ENCODE assay signal across 10 cellular contexts in the genomic region with DNA sequence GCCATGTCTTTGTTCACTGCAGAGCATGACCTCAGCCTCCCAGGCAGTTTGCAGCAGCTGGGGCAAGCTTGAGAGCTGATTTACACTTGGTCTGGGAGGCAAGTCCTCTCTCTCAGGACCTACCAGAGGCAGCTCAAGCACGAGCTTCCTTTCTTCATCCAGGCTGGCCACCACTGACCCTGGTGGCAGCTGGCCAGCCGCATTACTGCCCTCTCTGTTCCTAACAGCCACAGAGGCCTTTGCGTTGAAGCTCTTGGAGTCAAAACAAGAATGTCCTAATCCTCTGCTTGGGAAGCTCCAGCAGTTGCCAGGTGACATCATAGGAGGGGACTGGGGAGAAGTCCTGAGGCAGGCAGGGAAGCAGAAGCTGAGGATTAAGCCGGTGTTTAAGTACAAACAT.
DNase-seq lines count a peak whose midpoint lies in the region; ATAC-seq and TF ChIP-seq lines count a peak whose summit lies in the region.
"Had no signal": no experiment of that assay in that cellular context is flagged by ENCODE, and none has a peak within 500 bp of the region (broad histone marks: within the 10 kb centered on the region; RNA-seq: fewer than 3 reads in every experiment).

No MANE protein-coding gene starts in this region.

- no peak for ATAC-seq in GM18861 (IDR thresholded peaks at IDR 0.05; ENCODE audit: unreplicated experiment)
- ATAC-seq: Panc1 had no signal

- H3K36me3 ChIP-seq in brain microvascular endothelial cell (replicated peaks) = no peaks in the 10 kb centered on the region

- no peak overlapping the region for H3K27ac ChIP-seq in brain microvascular endothelial cell

- TF ChIP-seq CTCF in brain microvascular endothelial cell (IDR thresholded peaks at IDR 0.05; ENCODE audit: low read depth, low read length, missing control alignments) = no peak
- TF ChIP-seq CTCF in retinal pigment epithelial cell (conservative IDR thresholded peaks at IDR 0.05; ENCODE audit: low read depth, low read length) = no peak

- H3K4me3 ChIP-seq in brain microvascular endothelial cell (ENCODE audit: low read depth, low read length) (no peak overlapping the region), retinal pigment epithelial cell (ENCODE audit: low read length) (no peak overlapping the region)

- in situ Hi-C loops in brain microvascular endothelial cell (cut with HindIII; ENCODE audit: low pct_ligation_motif_present, low sequenced_read_pairs) = no loop called here

- DNase-seq in ELF-1 (ENCODE audit: low read depth, low spot score) (peak; percentile 57), brain microvascular endothelial cell (peak; percentile 76), kidney tubule cell (ENCODE audit: low spot score) (peak; percentile 19), retinal pigment epithelial cell (ENCODE audit: low read depth) (peak; percentile 100), NCI-H2081 treated with DMSO at 0.1 percent for 48 hours (lab: John Stamatoyannopoulos, UW) (no peak), NCI-H526 (lab: John Stamatoyannopoulos, UW) (no peak)
- no peak for DNase-seq in activated CD8-positive, alpha-beta memory T cell treated with anti-CD3 and anti-CD28 coated beads for 24 hours
- DNase-seq: DMS153 had no signal

- no peaks in the 10 kb centered on the region for H3K27me3 ChIP-seq in brain microvascular endothelial cell (replicated peaks)

Comparison
In these comparisons a context has a peak if more than half of its experiments do, and no peak if none do; other contexts are left out.
1. DNase-seq: peak in ELF-1 (single experiment), brain microvascular endothelial cell (single experiment), kidney tubule cell (single experiment) and retinal pigment epithelial cell (single experiment); none in activated CD8-positive, alpha-beta memory T cell treated with anti-CD3 and anti-CD28 coated beads for 24 hours (single experiment), NCI-H2081 treated with DMSO at 0.1 percent for 48 hours (single experiment) and NCI-H526 (0 of 2).